Comparison of ENCODE assay signal across 26 cellular contexts in the genomic region with DNA sequence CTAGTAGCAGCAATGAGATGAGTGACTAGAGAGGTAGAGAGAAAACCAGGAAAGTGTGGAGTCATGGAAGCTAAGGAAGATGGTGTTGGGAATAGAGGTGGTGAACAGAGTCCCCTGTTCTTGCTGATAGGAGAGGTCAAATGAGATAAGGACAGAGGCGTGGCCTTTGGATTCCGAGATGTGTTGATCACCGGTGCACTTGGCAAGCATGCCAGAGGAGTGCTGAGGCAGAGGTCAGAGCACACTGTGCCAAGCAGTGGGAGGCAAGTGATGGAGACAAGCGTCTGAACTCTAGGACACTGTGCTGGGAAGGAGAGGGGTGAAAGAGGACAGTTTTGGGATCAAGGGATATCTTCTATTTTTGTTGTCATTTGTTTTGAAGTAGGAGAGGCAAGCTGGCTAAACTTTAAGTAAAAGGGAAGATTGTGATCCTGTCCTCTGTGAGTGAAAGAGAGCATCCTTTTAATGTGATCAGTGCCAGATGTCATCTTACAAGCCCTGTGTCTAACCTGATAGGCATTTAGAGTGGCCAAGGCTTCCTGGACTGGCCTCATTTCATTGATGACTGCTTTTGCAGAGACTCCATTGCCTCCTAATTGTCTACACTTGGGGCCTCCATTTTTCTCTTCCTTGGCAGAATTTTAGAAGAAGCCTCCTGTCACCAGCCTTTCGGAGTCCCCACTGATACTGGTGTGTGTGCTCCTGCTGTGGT.
"Had no signal": no experiment of that assay in that cellular context is flagged by ENCODE, and none has a peak within 500 bp of the region (broad histone marks: within the 10 kb centered on the region; RNA-seq: fewer than 3 reads in every experiment).

No MANE protein-coding gene starts in this region.

- H3K27ac ChIP-seq: body of pancreas, esophagus squamous epithelium, neutrophil, parathyroid adenoma, thyroid gland, uterus had no signal

- FAIRE-seq: endothelial cell of umbilical vein, frontal cortex had no signal

- ATAC-seq: activated CD8-positive, alpha-beta T cell treated with anti-CD3 and anti-CD28 coated beads, Interleukin-2, amount 10 ng/mL, durations not matched to agents 7 days and 5 days; activated naive CD4-positive, alpha-beta T cell treated with anti-CD3 and anti-CD28 coated beads, Interleukin-2, amount 50 U/mL, for 72 hours; activated T-cell treated with anti-CD3 and anti-CD28 coated beads, Interleukin-2, amount 50 U/mL, for 72 hours; body of pancreas; naive thymus-derived CD4-positive, alpha-beta T cell; stimulated activated naive B cell treated with anti-CD40 and anti-IgM and Interleukin-4, amounts not matched to agents 10 μg/mL and 1 μg/mL and 100 μg/mL, for 72 hours had no signal

- DNase-seq: activated CD4-positive, alpha-beta T cell treated with anti-CD3 and anti-CD28 coated beads, Interleukin-2, amount 10 ng/mL, durations not matched to agents 24 days and 14 days; activated CD4-positive, CD25-positive, alpha-beta regulatory T cell; activated CD8-positive, alpha-beta memory T cell treated with anti-CD3 and anti-CD28 coated beads, Interleukin-2, amount 50 U/mL, for 4 hours; activated CD8-positive, alpha-beta T cell treated with anti-CD3 and anti-CD28 coated beads, Interleukin-2, amount 10 ng/mL, durations not matched to agents 7 days and 5 days; activated gamma-delta T cell; activated T-cell treated with anti-CD3 and anti-CD28 coated beads, Interleukin-2, amount 50 U/mL, for 72 hours; amniotic stem cell; body of pancreas; central memory CD4-positive, alpha-beta T cell; cortex of kidney; effector CD4-positive, alpha-beta T cell; esophagus squamous epithelium; immature natural killer cell; left cardiac atrium; naive thymus-derived CD4-positive, alpha-beta T cell; stimulated activated CD4-positive, alpha-beta T cell treated with anti-CD3 and anti-CD28 coated beads, Interleukin-15, amount 100 ng/mL, for 24 hours; stimulated activated CD4-positive, alpha-beta T cell treated with anti-CD3 and anti-CD28 coated beads, Interleukin-4, amount 100 ng/mL, for 1 hour; stimulated activated naive B cell treated with anti-CD40 and anti-IgM and Interleukin-4, amounts not matched to agents 10 μg/mL and 1 μg/mL and 100 μg/mL, for 72 hours; thyroid gland; uterus had no signal

- H3K4me1 ChIP-seq: body of pancreas, parathyroid adenoma had no signal

- H3K27me3 ChIP-seq: body of pancreas, neutrophil, thyroid gland, uterus had no signal

- H3K4me3 ChIP-seq: body of pancreas, esophagus squamous epithelium, lung, thyroid gland, uterus had no signal

- H3K36me3 ChIP-seq: esophagus squamous epithelium, neutrophil, thyroid gland, uterus had no signal

- H3K9me3 ChIP-seq: body of pancreas, esophagus squamous epithelium, neutrophil, thyroid gland, uterus had no signal
